In the genomic region with DNA sequence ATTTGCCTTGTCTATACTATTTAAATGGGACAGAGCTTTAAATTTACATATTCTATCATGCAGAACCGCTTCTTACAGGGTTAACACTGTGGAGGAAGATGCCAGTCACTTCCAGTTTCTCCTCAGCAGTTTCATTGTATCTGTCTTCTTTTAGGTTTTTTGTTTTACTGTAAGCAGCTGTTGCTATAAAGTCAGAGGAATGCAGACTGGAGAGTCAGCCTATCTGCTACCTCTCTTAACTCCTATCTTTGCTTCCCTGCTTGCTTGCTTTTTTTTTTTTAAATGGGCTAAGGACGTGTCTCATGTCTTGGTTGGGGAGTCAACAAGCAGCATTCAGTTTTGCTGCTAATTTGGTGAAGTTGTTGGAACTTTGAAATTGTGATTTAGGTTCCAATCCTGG, we compare ENCODE assay signal across 8 cellular contexts. TPM values are rescaled to one million over a fixed set of nuclear protein-coding genes. Genes with fewer than 3 reads are reported as not detected.
A peak's percentile ranks its signal among the peaks of the same experiment; 100 is the strongest.
DNase-seq lines count a peak whose midpoint lies in the region; ATAC-seq and TF ChIP-seq lines count a peak whose summit lies in the region.

No MANE protein-coding gene starts in this region.

- H3K4me3 Mint-ChIP-seq in activated CD4-positive, alpha-beta T cell treated with anti-CD3 and anti-CD28 coated beads, Interleukin-2, amount 10 ng/mL, durations not matched to agents 24 days and 14 days = peak overlapping the region; percentile 11
- H3K4me3 Mint-ChIP-seq in IgD-negative memory B cell = peak overlapping the region; percentile 52 to 89 (median 70)
- peak overlapping the region in 9 of 10 donors; percentile 43 to 74 (median 65) for H3K4me3 Mint-ChIP-seq in naive thymus-derived CD8-positive, alpha-beta T cell
- no peak overlapping the region for H3K4me3 Mint-ChIP-seq in type B pancreatic cell

- peak; percentile 87 for ATAC-seq in GM21825 (IDR thresholded peaks at IDR 0.05; ENCODE audit: unreplicated experiment)
- ATAC-seq in naive thymus-derived CD8-positive, alpha-beta T cell = no peak

- peak overlapping the region; percentile 38 for H3K27ac Mint-ChIP-seq in activated CD4-positive, alpha-beta T cell treated with anti-CD3 and anti-CD28 coated beads, Interleukin-2, amount 10 ng/mL, durations not matched to agents 24 days and 14 days
- H3K27ac Mint-ChIP-seq in IgD-negative memory B cell (peak overlapping the region in 1 of 3 donors; percentile 18), type B pancreatic cell (no peak overlapping the region)
- H3K27ac Mint-ChIP-seq in naive thymus-derived CD8-positive, alpha-beta T cell = peak overlapping the region in 4 of 10 donors; percentile 4 to 55 (median 35)

- no peaks in the 10 kb centered on the region for H3K27me3 Mint-ChIP-seq in activated CD4-positive, alpha-beta T cell treated with anti-CD3 and anti-CD28 coated beads, Interleukin-2, amount 10 ng/mL, durations not matched to agents 24 days and 14 days
- no peaks in the 10 kb centered on the region for H3K27me3 Mint-ChIP-seq in IgD-negative memory B cell
- H3K27me3 Mint-ChIP-seq in naive thymus-derived CD8-positive, alpha-beta T cell = no peaks in the 10 kb centered on the region
- no peaks in the 10 kb centered on the region for H3K27me3 Mint-ChIP-seq in type B pancreatic cell

- no peaks in the 10 kb centered on the region for H3K9me3 Mint-ChIP-seq in activated CD4-positive, alpha-beta T cell treated with anti-CD3 and anti-CD28 coated beads, Interleukin-2, amount 10 ng/mL, durations not matched to agents 24 days and 14 days
- H3K9me3 Mint-ChIP-seq in IgD-negative memory B cell (no peaks in the 10 kb centered on the region), type B pancreatic cell (no peaks in the 10 kb centered on the region)
- no peaks in the 10 kb centered on the region for H3K9me3 Mint-ChIP-seq in naive thymus-derived CD8-positive, alpha-beta T cell

- peaks cover 2% of the 10 kb centered on the region for H3K36me3 Mint-ChIP-seq in activated CD4-positive, alpha-beta T cell treated with anti-CD3 and anti-CD28 coated beads, Interleukin-2, amount 10 ng/mL, durations not matched to agents 24 days and 14 days (ENCODE audit: low read depth)
- H3K36me3 Mint-ChIP-seq in IgD-negative memory B cell (peaks cover 4% of the 10 kb centered on the region), type B pancreatic cell (peaks cover 5% of the 10 kb centered on the region)
- H3K36me3 Mint-ChIP-seq in naive thymus-derived CD8-positive, alpha-beta T cell = no peaks in the 10 kb centered on the region

- no peak for DNase-seq in activated CD4-positive, alpha-beta T cell treated with anti-CD3 and anti-CD28 coated beads, Interleukin-2, amount 10 ng/mL, durations not matched to agents 24 days and 14 days
- no peak for DNase-seq in activated CD4-positive, alpha-beta T cell treated with anti-CD3 and anti-CD28 coated beads, Interleukin-2, amount 50 U/mL, for 1 hour
- DNase-seq in naive thymus-derived CD8-positive, alpha-beta T cell = no peak
- DNase-seq in anterior cingulate cortex (lab: John Stamatoyannopoulos, UW) (no peak), mesenteric fat pad (ENCODE audit: low spot score) (no peak), type B pancreatic cell (ENCODE audit: extremely low spot score, unreplicated experiment) (no peak)

- H3K4me1 Mint-ChIP-seq in activated CD4-positive, alpha-beta T cell treated with anti-CD3 and anti-CD28 coated beads, Interleukin-2, amount 10 ng/mL, durations not matched to agents 24 days and 14 days = peaks cover 70% of the 10 kb centered on the region
- H3K4me1 Mint-ChIP-seq in IgD-negative memory B cell = peaks cover 66 to 76% (median 69%) of the 10 kb centered on the region in 3 donors
- H3K4me1 Mint-ChIP-seq in naive thymus-derived CD8-positive, alpha-beta T cell = peaks cover 53 to 99% (median 94%) of the 10 kb centered on the region in 4 donors
- H3K4me1 Mint-ChIP-seq in type B pancreatic cell (ENCODE audit: unreplicated experiment) = peaks cover 50% of the 10 kb centered on the region

- no peak for TF ChIP-seq CTCF in type B pancreatic cell (conservative IDR thresholded peaks at IDR 0.05)

- POLR2A ChIA-PET in naive thymus-derived CD8-positive, alpha-beta T cell (lab: Charles Lee) = no interaction called here

- intact Hi-C loops in activated CD4-positive, alpha-beta T cell treated with anti-CD3 and anti-CD28 coated beads, Interleukin-2, amount 10 ng/mL, durations not matched to agents 24 days and 14 days (cut with micrococcal nuclease) = no loop called here

RNA-seq across cellular contexts. Expression of a gene that starts 8.9 kb away (rescaled TPM):
- 25.4 and 30.6 TPM in 2 replicates for total RNA-seq in activated CD4-positive, alpha-beta T cell treated with anti-CD3 and anti-CD28 coated beads, Interleukin-2, amount 10 ng/mL, durations not matched to agents 24 days and 14 days
- polyA plus RNA-seq in IgD-negative memory B cell = 2.9 TPM
- 10 to 100 TPM; 91.1 to 94.7 TPM for total RNA-seq in naive thymus-derived CD8-positive, alpha-beta T cell
- 1 to 10 TPM; 2.5 to 3.7 (median 3.0) TPM for polyA plus RNA-seq in naive thymus-derived CD8-positive, alpha-beta T cell
- total RNA-seq in mesenteric fat pad (29.0 TPM), type B pancreatic cell (ENCODE audit: low replicate concordance) (34.8 and 35.9 TPM in 2 replicates)
